Comparison of ENCODE assay signal across 8 cellular contexts in genomic region chr17:29390856-29391631, GRCh38. TPM values are rescaled to one million over a fixed set of nuclear protein-coding genes. Genes with fewer than 3 reads are reported as not detected.
DNase-seq lines count a peak whose midpoint lies in the region; ATAC-seq and TF ChIP-seq lines count a peak whose summit lies in the region.

No MANE protein-coding gene starts in this region.

- H3K27me3 ChIP-seq in mononuclear cell (ENCODE audit: insufficient read depth, low read length) (no peaks in the 10 kb centered on the region), upper lobe of right lung (no peaks in the 10 kb centered on the region)

- H3K4me3 ChIP-seq in epithelial cell of esophagus (ENCODE audit: low read length): peak overlapping the region; percentile 89
- H3K4me3 ChIP-seq in mononuclear cell (ENCODE audit: low read length): peak overlapping the region; percentile 88
- peak overlapping the region; percentile 90 for H3K4me3 ChIP-seq in upper lobe of right lung

- H3K4me1 ChIP-seq in mononuclear cell (ENCODE audit: insufficient read depth, low read length) (peaks cover 19% of the 10 kb centered on the region), upper lobe of right lung (peaks cover 27% of the 10 kb centered on the region)

- H3K9me3 ChIP-seq in KOPT-K1 (ENCODE audit: insufficient read depth, low read length, poor library complexity, severe bottlenecking): no peaks in the 10 kb centered on the region
- H3K9me3 ChIP-seq in mononuclear cell (ENCODE audit: low read depth, low read length): no peaks in the 10 kb centered on the region
- no peaks in the 10 kb centered on the region for H3K9me3 ChIP-seq in upper lobe of right lung

- H3K36me3 ChIP-seq in KOPT-K1 (ENCODE audit: insufficient read depth, low read length) (0 out of 2 replicates have a peak, but pooled peaks cover 3% of the 10 kb centered on the region), upper lobe of right lung (no peaks in the 10 kb centered on the region)

- no peak for TF ChIP-seq CTCF in VCaP (conservative IDR thresholded peaks at IDR 0.05)
- TF ChIP-seq CTCF in epithelial cell of esophagus (IDR thresholded peaks at IDR 0.05; ENCODE audit: insufficient read depth, low read depth, low read length, missing control alignments): no peak
- TF ChIP-seq CTCF in upper lobe of right lung (IDR thresholded peaks at IDR 0.05): no peak

- H3K27ac ChIP-seq in KOPT-K1 (ENCODE audit: low read depth, low read length, poor library complexity, severe bottlenecking) (peak overlapping the region; percentile 92), VCaP (peak overlapping the region; percentile 98), upper lobe of right lung (peak overlapping the region; percentile 97)

- DNase-seq in AML-193 (lab: John Stamatoyannopoulos, UW): peak; percentile 82 to 84
- DNase-seq in epithelial cell of esophagus (ENCODE audit: low read depth): peak; percentile 30
- DNase-seq in upper lobe of right lung: no peak

- intact Hi-C loops in upper lobe of right lung (cut with DNase I): no loop called here

- peak; percentile 28 for ATAC-seq in GM19023 (IDR thresholded peaks at IDR 0.05; ENCODE audit: unreplicated experiment)
- ATAC-seq in upper lobe of right lung: peak; percentile 50
- no peak for ATAC-seq in GM21528 (IDR thresholded peaks at IDR 0.05; ENCODE audit: low FRiP score, unreplicated experiment)

RNA-seq across cellular contexts. Expression of gene TAOK1, which starts 0.9 kb away (rescaled TPM):
- total RNA-seq in mononuclear cell (23.4 TPM), upper lobe of right lung (60.2 TPM)
